8 cellular contexts compared by ENCODE assay signal in genomic region chr20:38730989-38731737, GRCh38. TPM values are rescaled to one million over a fixed set of nuclear protein-coding genes. Genes with fewer than 3 reads are reported as not detected.
DNase-seq lines count a peak whose midpoint lies in the region; ATAC-seq and TF ChIP-seq lines count a peak whose summit lies in the region.

No MANE protein-coding gene starts in this region.

- DNase-seq in GM10248 (ENCODE audit: extremely low spot score), result peak; percentile 82
- DNase-seq in HuH-7.5 (ENCODE audit: low spot score), result peak; percentile 95
- DNase-seq in RKO (ENCODE audit: low spot score), result peak; percentile 86
- peak; percentile 50 for DNase-seq in activated gamma-delta T cell (lab: John Stamatoyannopoulos, UW)
- peak; percentile 63 for DNase-seq in glomerular visceral epithelial cell (ENCODE audit: extremely low spot score)
- peak in 1 of 2 donors; percentile 48 for DNase-seq in tibial nerve (ENCODE audit: low spot score in 2 of 2)

- no peak overlapping the region for H3K27ac ChIP-seq in parathyroid adenoma
- H3K27ac ChIP-seq in tibial nerve, result no peak overlapping the region

- H3K27me3 ChIP-seq in parathyroid adenoma (ENCODE audit: control insufficient read depth, insufficient read depth, low read length) (peaks cover 19% of the 10 kb centered on the region), tibial nerve (peaks cover 0 to 100% of the 10 kb centered on the region in 2 donors)

- no peaks in the 10 kb centered on the region for H3K9me3 ChIP-seq in parathyroid adenoma (ENCODE audit: control insufficient read depth, low read length)
- H3K9me3 ChIP-seq in tibial nerve, result no peaks in the 10 kb centered on the region

- no peak for TF ChIP-seq EP300 in tibial nerve (IDR thresholded peaks at IDR 0.05)

- peak overlapping the region; percentile 54 for H2AFZ ChIP-seq in parathyroid adenoma

- peak overlapping the region; percentile 21 for H3K9ac ChIP-seq in parathyroid adenoma

- no peaks in the 10 kb centered on the region for H3K79me2 ChIP-seq in parathyroid adenoma

- peak overlapping the region; percentile 42 for H3K4me2 ChIP-seq in parathyroid adenoma (ENCODE audit: low read length)

- WGBS in tibial nerve, 2 donors, result 2% methylated on average over 35 to 40 of the region's 40 CpGs

- peaks cover 10% of the 10 kb centered on the region for H3K4me1 ChIP-seq in parathyroid adenoma
- H3K4me1 ChIP-seq in tibial nerve, result peaks cover 0 to 51% (median 8%) of the 10 kb centered on the region in 4 donors

- peak overlapping the region; percentile 30 for H3K4me3 ChIP-seq in parathyroid adenoma (ENCODE audit: low read depth, low read length)
- H3K4me3 ChIP-seq in tibial nerve, result peak overlapping the region in 2 of 4 donors; percentile 17 to 39

- ATAC-seq in GM21515 (IDR thresholded peaks at IDR 0.05; ENCODE audit: unreplicated experiment), result no peak

- no peak for TF ChIP-seq POLR2A in tibial nerve (IDR thresholded peaks at IDR 0.05)

- TF ChIP-seq CTCF in GM10248 (IDR thresholded peaks at IDR 0.05; ENCODE audit: control extremely low read depth, extremely low read depth, low read depth, missing control alignments) (peak; percentile 96), parathyroid adenoma (IDR thresholded peaks at IDR 0.05) (peak; percentile 97), tibial nerve (IDR thresholded peaks at IDR 0.05) (peak; percentile 80 to 95 (median 83))

- POLR2A ChIA-PET in GM10248 (lab: Yijun Ruan, JAX), result no interaction called here

- CTCF ChIA-PET in GM10248 (lab: Yijun Ruan, JAX), result interaction anchor here (0.6 to 2.8 kb wide), 21 partner anchors 8 to 193 kb away, joined by 3 to 11 read pairs (median 4); partner anchors contain the start of gene ACTR5

- H3K36me3 ChIP-seq in parathyroid adenoma (ENCODE audit: control insufficient read depth, insufficient read depth, low read length), result no peaks in the 10 kb centered on the region
- H3K36me3 ChIP-seq in tibial nerve, result no peaks in the 10 kb centered on the region

RNA-seq across cellular contexts. Expression of gene SLC32A1, which starts 6.9 kb away (rescaled TPM):
- not detected for total RNA-seq in tibial nerve

RNA-seq across cellular contexts. Expression of gene ACTR5, which starts 17.1 kb away (rescaled TPM):
- total RNA-seq in tibial nerve, result 10 to 100 TPM; 14.7 to 19.0 (median 18.6) TPM
